19 cellular contexts compared by ENCODE assay signal in genomic region chrX:111020283-111020682, GRCh38.
DNase-seq lines count a peak whose midpoint lies in the region; ATAC-seq, FAIRE-seq and TF ChIP-seq lines count a peak whose summit lies in the region.
"Had no signal": no experiment of that assay in that cellular context is flagged by ENCODE, and none has a peak within 500 bp of the region (broad histone marks: within the 10 kb centered on the region; RNA-seq: fewer than 3 reads in every experiment).

No MANE protein-coding gene starts in this region.

- CTCF ChIA-PET in HepG2 (lab: Yijun Ruan, JAX; ENCODE audit: low intra/inter-chr PET ratio, low total read pairs) = no interaction called here

- TF ChIP-seq POLR2A in HepG2 (IDR thresholded peaks at IDR 0.05; ENCODE audit: insufficient read depth in 1 of 2, low read depth in 2 of 2, low read length in 2 of 2) (no peak), right lobe of liver (IDR thresholded peaks at IDR 0.05) (no peak), NB4 (IDR thresholded peaks at IDR 0.05; ENCODE audit: extremely low read depth, insufficient read length) (no peak), tibial nerve (IDR thresholded peaks at IDR 0.05) (no peak)

- H3K27ac ChIP-seq in HepG2 (ENCODE audit: extremely low read length, insufficient read depth, low read length) (no peak overlapping the region), right lobe of liver (no peak overlapping the region), tibial nerve (no peak overlapping the region)
- H3K27ac ChIP-seq: 22Rv1, BLaER1, HL-60 had no signal

- no peak for TF ChIP-seq RAD21 in HepG2 (CRISPR knock-in tag; IDR thresholded peaks at IDR 0.05)

- in situ Hi-C loops in HepG2 (cut with HindIII; ENCODE audit: extremely low pct_ligation_motif_present, low pct_unique_long_range_greater_than_20kb) = no loop called here

- H3K36me3 ChIP-seq in HepG2 (replicated peaks in 1 of 2; ENCODE audit: control insufficient read depth in 1 of 2, insufficient read depth in 2 of 2, low read length in 2 of 2) = no peaks in the 10 kb centered on the region
- no peaks in the 10 kb centered on the region for H3K36me3 ChIP-seq in right lobe of liver
- no peaks in the 10 kb centered on the region for H3K36me3 ChIP-seq in tibial nerve
- H3K36me3 ChIP-seq: BLaER1 had no signal

- intact Hi-C loops in HepG2 (cut with micrococcal nuclease; ENCODE audit: unreplicated experiment) = no loop called here
- intact Hi-C loops in right lobe of liver (cut with DNase I) = no loop called here

- ATAC-seq in HepG2 = no peak
- no peak for ATAC-seq in right lobe of liver
- ATAC-seq in GM18867 (IDR thresholded peaks at IDR 0.05; ENCODE audit: unreplicated experiment) = no peak
- ATAC-seq: GM23338 had no signal

- H3K4me1 ChIP-seq in HepG2 (ENCODE audit: insufficient read depth, low read length) (no peaks in the 10 kb centered on the region), right lobe of liver (no peaks in the 10 kb centered on the region), tibial nerve (no peaks in the 10 kb centered on the region)
- H3K4me1 ChIP-seq: BLaER1 had no signal

- no peak for TF ChIP-seq CTCF in HepG2 (CRISPR knock-in tag; IDR thresholded peaks at IDR 0.05)
- TF ChIP-seq CTCF in right lobe of liver (IDR thresholded peaks at IDR 0.05) = no peak
- no peak for TF ChIP-seq CTCF in NB4 (IDR thresholded peaks at IDR 0.05; ENCODE audit: low read depth, low read length)
- no peak for TF ChIP-seq CTCF in tibial nerve (IDR thresholded peaks at IDR 0.05)

- POLR2A ChIA-PET in HepG2 (lab: Yijun Ruan, JAX) = no interaction called here

- no CpG with 5 or more reads among the region's 1 CpG for WGBS in HepG2 (ENCODE audit: low lambda C conversion rate)
- 88% methylated on average over 1 of the region's 1 CpG for WGBS in right lobe of liver (ENCODE audit: insufficient coverage, low coverage, low lambda C conversion rate, missing lambda C conversion rate)
- 60 to 78% methylated on average over 1 of the region's 1 CpG for WGBS in tibial nerve, 2 donors

- no peaks in the 10 kb centered on the region for H4K20me1 ChIP-seq in HepG2 (ENCODE audit: insufficient read depth, low read length)
- H4K20me1 ChIP-seq: BLaER1 had no signal

- FAIRE-seq in HepG2 (lab: Jason Lieb, UNC) = no peak
- FAIRE-seq: GM12891, H54 had no signal

- no peak overlapping the region for H3K4me3 ChIP-seq in HepG2 (replicated peaks in 1 of 3; ENCODE audit: insufficient read depth in 1 of 3, low read depth in 2 of 3, low read length in 3 of 3)
- H3K4me3 ChIP-seq in right lobe of liver = no peak overlapping the region
- no peak overlapping the region for H3K4me3 ChIP-seq in NB4 (ENCODE audit: low read depth, low read length)
- H3K4me3 ChIP-seq in tibial nerve = no peak overlapping the region
- H3K4me3 ChIP-seq: BLaER1, GM23338 had no signal

- TF ChIP-seq EP300 in HepG2 (IDR thresholded peaks at IDR 0.05; ENCODE audit: low read depth in 2 of 2, low read length in 2 of 2) (no peak), HepG2 (CRISPR knock-in tag; IDR thresholded peaks at IDR 0.05; ENCODE audit: borderline replicate concordance) (no peak), tibial nerve (IDR thresholded peaks at IDR 0.05) (no peak)

- no peak overlapping the region for H2AFZ ChIP-seq in HepG2 (ENCODE audit: low read length)
- H2AFZ ChIP-seq: GM23338 had no signal

- BruUV-seq in HepG2 (replicated peaks; lab: Mats Ljungman, UMichigan) = no TSS peak

- no peaks in the 10 kb centered on the region for H3K9me3 ChIP-seq in HepG2 (ENCODE audit: low read length)
- no peaks in the 10 kb centered on the region for H3K9me3 ChIP-seq in right lobe of liver
- H3K9me3 ChIP-seq in tibial nerve = peaks cover 0 to 9% (median 0%) of the 10 kb centered on the region in 4 donors
- H3K9me3 ChIP-seq: BLaER1 had no signal

- H3K9ac ChIP-seq in HepG2 (ENCODE audit: insufficient read depth, low read depth, low read length) = no peak overlapping the region
- H3K9ac ChIP-seq: BLaER1 had no signal

- DNase-seq in HepG2 (ENCODE audit: low spot score) (no peak), right lobe of liver (no peak), NB4 (ENCODE audit: low read depth) (peak; percentile 5), amniotic epithelial cell (ENCODE audit: low read depth) (peak; percentile 88), NCI-H1417 treated with DMSO at 0.1 percent for 48 hours (lab: John Stamatoyannopoulos, UW) (no peak), tibial nerve (ENCODE audit: low spot score in 2 of 2) (no peak)
- DNase-seq in activated T-cell treated with anti-CD3 and anti-CD28 coated beads, Interleukin-2, amount 50 U/mL, for 1 hour = no peak
- DNase-seq: Calu3; CD4-positive, alpha-beta memory T cell; DND-41; EL; HCEC 1CT had no signal

- no peaks in the 10 kb centered on the region for H3K27me3 ChIP-seq in HepG2 (ENCODE audit: control insufficient read depth in 1 of 2, insufficient read depth in 2 of 2, low read length in 2 of 2)
- H3K27me3 ChIP-seq in right lobe of liver = peaks cover 2 to 4% of the 10 kb centered on the region in 2 donors
- H3K27me3 ChIP-seq in tibial nerve = peaks cover 0 to 8% of the 10 kb centered on the region in 2 donors

- no peak overlapping the region for H3K4me2 ChIP-seq in HepG2 (ENCODE audit: low read depth, low read length)
- H3K4me2 ChIP-seq: BLaER1, GM23338 had no signal

- H3K79me2 ChIP-seq in HepG2 (ENCODE audit: insufficient read depth, low read length) = no peaks in the 10 kb centered on the region

TF ChIP-seq in HepG2, 621 proteins besides CTCF, POLR2A, EP300 and RAD21:
- TF ChIP-seq CEBPB (IDR thresholded peaks at IDR 0.05; ENCODE audit: borderline replicate concordance, low read depth, low read length) (peak; percentile 49; the same call in 1 of the 2 replicates), ZSCAN12 (CRISPR knock-in tag; IDR thresholded peaks at IDR 0.05) (no peak)

Comparison
In these comparisons a context has a peak if more than half of its experiments do, and no peak if none do; other contexts are left out.
1. DNase-seq: peak in NB4 (single experiment) and amniotic epithelial cell (single experiment); none in HepG2 (single experiment), right lobe of liver (0 of 3), activated T-cell treated with anti-CD3 and anti-CD28 coated beads, Interleukin-2, amount 50 U/mL, for 1 hour (single experiment), NCI-H1417 treated with DMSO at 0.1 percent for 48 hours (single experiment) and tibial nerve (0 of 2).